In the genomic region with DNA sequence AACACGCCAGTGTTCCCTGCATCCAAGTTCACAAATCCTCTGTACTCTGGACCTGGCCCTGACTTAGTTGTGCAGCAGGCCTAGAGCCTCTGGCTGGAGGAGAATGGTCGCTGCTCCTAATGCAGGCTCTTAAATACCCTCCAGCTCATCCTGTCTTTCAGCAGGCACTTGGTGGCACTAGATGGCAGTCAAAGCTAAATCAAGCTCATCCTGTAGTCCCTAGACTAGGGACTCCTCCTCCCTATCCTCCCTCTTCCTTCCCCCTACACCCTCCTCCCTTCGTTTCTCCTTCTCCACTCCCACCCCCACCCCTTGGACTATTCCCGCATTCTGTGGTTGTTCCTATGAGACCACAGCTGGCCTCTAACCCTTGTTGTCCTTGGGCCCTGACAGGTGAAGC, we compare ENCODE assay signal across 9 cellular contexts. TPM values are rescaled to one million over a fixed set of nuclear protein-coding genes. Genes with fewer than 3 reads are reported as not detected.
DNase-seq lines count a peak whose midpoint lies in the region; ATAC-seq, FAIRE-seq and TF ChIP-seq lines count a peak whose summit lies in the region.
"Had no signal": no experiment of that assay in that cellular context is flagged by ENCODE, and none has a peak within 500 bp of the region (broad histone marks: within the 10 kb centered on the region; RNA-seq: fewer than 3 reads in every experiment).

No MANE protein-coding gene starts in this region.

- FAIRE-seq in D721Med (lab: Jason Lieb, UNC) (no peak), HepG2 (lab: Jason Lieb, UNC) (peak; percentile 21)
- FAIRE-seq: endothelial cell of umbilical vein had no signal

- peak; percentile 67; the same call in 1 of the 2 replicates for TF ChIP-seq RAD21 in HepG2 (CRISPR knock-in tag; IDR thresholded peaks at IDR 0.05)

- DNase-seq in D721Med (ENCODE audit: insufficient read length, low spot score) (peak; percentile 51), LHCN-M2 (ENCODE audit: low read depth) (peak; percentile 4), amniotic epithelial cell (ENCODE audit: low read depth) (peak; percentile 55), HepG2 (ENCODE audit: low spot score) (peak; percentile 63), cerebellar nuclear complex (lab: John Stamatoyannopoulos, UW) (no peak), NCI-H128 (lab: John Stamatoyannopoulos, UW; ENCODE audit: unreplicated experiment) (no peak)
- DNase-seq in activated CD4-positive, CD25-positive, alpha-beta regulatory T cell (lab: John Stamatoyannopoulos, UW), result no peak
- DNase-seq in activated CD4-positive, CD25-positive, alpha-beta regulatory T cell treated with anti-CD3 and anti-CD28 coated beads, Interleukin-2, amount 50 U/mL, for 72 hours, result no peak

- H3K4me2 ChIP-seq in HepG2 (ENCODE audit: low read depth, low read length), result no peak overlapping the region

- H3K9ac ChIP-seq in HepG2 (ENCODE audit: insufficient read depth, low read depth, low read length), result no peak overlapping the region

- H3K4me3 ChIP-seq in HepG2 (replicated peaks in 1 of 3; ENCODE audit: insufficient read depth in 1 of 3, low read depth in 2 of 3, low read length in 3 of 3), result no peak overlapping the region

- no TSS peak for BruUV-seq in HepG2 (replicated peaks; lab: Mats Ljungman, UMichigan)

- H3K79me2 ChIP-seq in HepG2 (ENCODE audit: insufficient read depth, low read length), result no peaks in the 10 kb centered on the region

- intact Hi-C loops in HepG2 (cut with micrococcal nuclease; ENCODE audit: unreplicated experiment), result loop anchor here (2.0 to 10.0 kb wide), 3 partner anchors 371 to 649 kb away; no protein-coding TSS in a partner anchor

- TF ChIP-seq POLR2A in HepG2 (IDR thresholded peaks at IDR 0.05; ENCODE audit: insufficient read depth in 1 of 2, low read depth in 2 of 2, low read length in 2 of 2), result no peak

- H3K27ac ChIP-seq in HepG2 (ENCODE audit: extremely low read length, insufficient read depth, low read length), result no peak overlapping the region

- 8% methylated on average over 2 of the region's 4 CpGs for WGBS in HepG2 (ENCODE audit: low lambda C conversion rate)

- no peaks in the 10 kb centered on the region for H4K20me1 ChIP-seq in HepG2 (ENCODE audit: insufficient read depth, low read length)

- H3K4me1 ChIP-seq in HepG2 (ENCODE audit: insufficient read depth, low read length), result peaks cover 17% of the 10 kb centered on the region

- TF ChIP-seq EP300 in HepG2 (IDR thresholded peaks at IDR 0.05; ENCODE audit: low read depth in 2 of 2, low read length in 2 of 2) (no peak), HepG2 (CRISPR knock-in tag; IDR thresholded peaks at IDR 0.05; ENCODE audit: borderline replicate concordance) (no peak)

- peaks cover 0 to 6% of the 10 kb centered on the region in 2 experiments; a peak in 1 of 5 replicates for H3K27me3 ChIP-seq in HepG2 (ENCODE audit: control insufficient read depth in 1 of 2, insufficient read depth in 2 of 2, low read length in 2 of 2)

- peak; percentile 97 for ATAC-seq in HepG2

- TF ChIP-seq CTCF in D721Med (IDR thresholded peaks at IDR 0.05; ENCODE audit: insufficient read depth, missing control alignments) (peak; percentile 50), HepG2 (CRISPR knock-in tag; IDR thresholded peaks at IDR 0.05) (peak; percentile 86)

- POLR2A ChIA-PET in HepG2 (lab: Yijun Ruan, JAX), result interaction anchor here (0.7 kb wide), 1 partner anchor 41 kb away, joined by 3 read pairs; a partner anchor contains a TSS

- CTCF ChIA-PET in HepG2 (lab: Yijun Ruan, JAX; ENCODE audit: low intra/inter-chr PET ratio, low total read pairs), result interaction anchor here (0.5 to 2.4 kb wide), 4 partner anchors 40 to 633 kb away, joined by 3 to 24 read pairs (median 6); no protein-coding TSS in a partner anchor

- H3K36me3 ChIP-seq in HepG2 (replicated peaks in 1 of 2; ENCODE audit: control insufficient read depth in 1 of 2, insufficient read depth in 2 of 2, low read length in 2 of 2), result no peaks in the 10 kb centered on the region

- no peak overlapping the region for H2AFZ ChIP-seq in HepG2 (ENCODE audit: low read length)

- no peaks in the 10 kb centered on the region for H3K9me3 ChIP-seq in HepG2 (ENCODE audit: low read length)

- in situ Hi-C loops in HepG2 (cut with HindIII; ENCODE audit: extremely low pct_ligation_motif_present, low pct_unique_long_range_greater_than_20kb), result loop anchor here (10.0 to 25.0 kb wide), 2 partner anchors 384 to 631 kb away; no protein-coding TSS in a partner anchor

TF ChIP-seq in HepG2, 621 proteins besides CTCF, POLR2A, EP300 and RAD21 (continues in another document):
- peak; percentile 67 for TF ChIP-seq PCBP2 (optimal IDR thresholded peaks at IDR 0.05; ENCODE audit: low read depth, low read length, poor library complexity, severe bottlenecking)
- TF ChIP-seq ARID2 (CRISPR knock-in tag; IDR thresholded peaks at IDR 0.05; ENCODE audit: borderline replicate concordance), result no peak
- peak; percentile 60; the same call in 1 of the 2 replicates for TF ChIP-seq SMC3 (IDR thresholded peaks at IDR 0.05; ENCODE audit: low read length)
- 0 out of 2 replicates have a peak, but pooled peaks have one; percentile 9 for TF ChIP-seq HNF4A (CRISPR knock-in tag; IDR thresholded peaks at IDR 0.05)
- TF ChIP-seq ERF (CRISPR knock-in tag; IDR thresholded peaks at IDR 0.05), result peak; percentile 33; the same call in 1 of the 2 replicates
- TF ChIP-seq STAG1 (CRISPR knock-in tag; IDR thresholded peaks at IDR 0.05), result peak; percentile 89
- TF ChIP-seq ZNF263 (CRISPR knock-in tag; IDR thresholded peaks at IDR 0.05), result peak; percentile 99
- TF ChIP-seq, protein P1, sequence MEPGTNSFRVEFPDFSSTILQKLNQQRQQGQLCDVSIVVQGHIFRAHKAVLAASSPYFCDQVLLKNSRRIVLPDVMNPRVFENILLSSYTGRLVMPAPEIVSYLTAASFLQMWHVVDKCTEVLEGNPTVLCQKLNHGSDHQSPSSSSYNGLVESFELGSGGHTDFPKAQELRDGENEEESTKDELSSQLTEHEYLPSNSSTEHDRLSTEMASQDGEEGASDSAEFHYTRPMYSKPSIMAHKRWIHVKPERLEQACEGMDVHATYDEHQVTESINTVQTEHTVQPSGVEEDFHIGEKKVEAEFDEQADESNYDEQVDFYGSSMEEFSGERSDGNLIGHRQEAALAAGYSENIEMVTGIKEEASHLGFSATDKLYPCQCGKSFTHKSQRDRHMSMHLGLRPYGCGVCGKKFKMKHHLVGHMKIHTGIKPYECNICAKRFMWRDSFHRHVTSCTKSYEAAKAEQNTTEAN (CRISPR knock-in tag; conservative IDR thresholded peaks at IDR 0.05), result 0 out of 2 replicates have a peak, but pooled peaks have one; percentile 33
- peak; percentile 43 for TF ChIP-seq TEAD3 (CRISPR knock-in tag; optimal IDR thresholded peaks at IDR 0.05; ENCODE audit: borderline replicate concordance)
- TF ChIP-seq, protein P2, sequence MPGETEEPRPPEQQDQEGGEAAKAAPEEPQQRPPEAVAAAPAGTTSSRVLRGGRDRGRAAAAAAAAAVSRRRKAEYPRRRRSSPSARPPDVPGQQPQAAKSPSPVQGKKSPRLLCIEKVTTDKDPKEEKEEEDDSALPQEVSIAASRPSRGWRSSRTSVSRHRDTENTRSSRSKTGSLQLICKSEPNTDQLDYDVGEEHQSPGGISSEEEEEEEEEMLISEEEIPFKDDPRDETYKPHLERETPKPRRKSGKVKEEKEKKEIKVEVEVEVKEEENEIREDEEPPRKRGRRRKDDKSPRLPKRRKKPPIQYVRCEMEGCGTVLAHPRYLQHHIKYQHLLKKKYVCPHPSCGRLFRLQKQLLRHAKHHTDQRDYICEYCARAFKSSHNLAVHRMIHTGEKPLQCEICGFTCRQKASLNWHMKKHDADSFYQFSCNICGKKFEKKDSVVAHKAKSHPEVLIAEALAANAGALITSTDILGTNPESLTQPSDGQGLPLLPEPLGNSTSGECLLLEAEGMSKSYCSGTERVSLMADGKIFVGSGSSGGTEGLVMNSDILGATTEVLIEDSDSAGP (CRISPR knock-in tag; IDR thresholded peaks at IDR 0.05; ENCODE audit: borderline replicate concordance), result no peak
- TF ChIP-seq, protein P3, sequence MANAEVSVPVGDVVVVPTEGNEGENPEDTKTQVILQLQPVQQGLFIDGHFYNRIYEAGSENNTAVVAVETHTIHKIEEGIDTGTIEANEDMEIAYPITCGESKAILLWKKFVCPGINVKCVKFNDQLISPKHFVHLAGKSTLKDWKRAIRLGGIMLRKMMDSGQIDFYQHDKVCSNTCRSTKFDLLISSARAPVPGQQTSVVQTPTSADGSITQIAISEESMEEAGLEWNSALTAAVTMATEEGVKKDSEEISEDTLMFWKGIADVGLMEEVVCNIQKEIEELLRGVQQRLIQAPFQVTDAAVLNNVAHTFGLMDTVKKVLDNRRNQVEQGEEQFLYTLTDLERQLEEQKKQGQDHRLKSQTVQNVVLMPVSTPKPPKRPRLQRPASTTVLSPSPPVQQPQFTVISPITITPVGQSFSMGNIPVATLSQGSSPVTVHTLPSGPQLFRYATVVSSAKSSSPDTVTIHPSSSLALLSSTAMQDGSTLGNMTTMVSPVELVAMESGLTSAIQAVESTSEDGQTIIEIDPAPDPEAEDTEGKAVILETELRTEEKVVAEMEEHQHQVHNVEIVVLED (CRISPR knock-in tag; IDR thresholded peaks at IDR 0.05; ENCODE audit: borderline replicate concordance), result no peak

RNA-seq across cellular contexts. Expression of a gene that starts 41.5 kb away (rescaled TPM):
- 22.6 and 23.2 TPM in 2 replicates for total RNA-seq in LHCN-M2 (2014; rRNA removed)
- polyA plus RNA-seq in LHCN-M2 (2012), result 6.4 TPM
- 36.1 and 51.6 TPM in 2 replicates for total RNA-seq in HepG2 (2016; rRNA removed; fragmentation: Illumina TruSeq; extraction: Trizol)
- 12.0 and 14.3 TPM in 2 replicates for total RNA-seq in HepG2 (2016; cell fraction: cytosol; rRNA removed; fragmentation: Illumina TruSeq; extraction: Trizol; ENCODE audit: low read depth)
- total RNA-seq in HepG2 (2016; cell fraction: insoluble cytoplasmic fraction; rRNA removed; fragmentation: Illumina TruSeq; extraction: Trizol), result 32.8 and 45.8 TPM in 2 replicates
- total RNA-seq in HepG2 (2016; cell fraction: membrane; rRNA removed; fragmentation: Illumina TruSeq; extraction: Trizol), result 9.2 and 11.7 TPM in 2 replicates
- total RNA-seq in HepG2 (2016; cell fraction: nucleus; rRNA removed; fragmentation: Illumina TruSeq; extraction: Trizol), result 34.1 and 35.4 TPM in 2 replicates
- polyA plus RNA-seq in HepG2 (2011; rRNA removed), result 14.4 and 16.3 TPM in 2 replicates
- 6.7 and 8.5 TPM in 2 replicates for polyA plus RNA-seq in HepG2 (2011; cell fraction: cytosol; rRNA removed)
- 20.7 and 23.7 TPM in 2 replicates for polyA plus RNA-seq in HepG2 (2011; cell fraction: nucleus; rRNA removed)
- 13.2 and 25.7 TPM in 2 replicates for polyA plus RNA-seq in HepG2 (2012)
- polyA plus RNA-seq in HepG2 (2016; cell fraction: cytosol; fragmentation: Illumina TruSeq; extraction: Trizol; ENCODE audit: low read depth), result 0.38 and 0.40 TPM in 2 replicates
- polyA plus RNA-seq in HepG2 (2016; cell fraction: insoluble cytoplasmic fraction; fragmentation: Illumina TruSeq; extraction: Trizol; ENCODE audit: low read depth), result 13.0 and 15.2 TPM in 2 replicates
- polyA plus RNA-seq in HepG2 (2016; cell fraction: membrane; fragmentation: Illumina TruSeq; extraction: Trizol; ENCODE audit: low read depth), result 1.4 and 1.5 TPM in 2 replicates
- polyA plus RNA-seq in HepG2 (2016; cell fraction: nucleus; fragmentation: Illumina TruSeq; extraction: Trizol; ENCODE audit: insufficient read depth, low read depth), result 23.5 and 24.6 TPM in 2 replicates
- polyA minus RNA-seq in HepG2 (2011; rRNA and poly(A)+ RNA removed; ENCODE audit: low replicate concordance), result 22.9 and 26.2 TPM in 2 replicates
- polyA minus RNA-seq in HepG2 (2011; cell fraction: cytosol; rRNA and poly(A)+ RNA removed), result 29.8 and 33.5 TPM in 2 replicates
- 54.3 and 66.4 TPM in 2 replicates for polyA minus RNA-seq in HepG2 (2011; cell fraction: nucleus; rRNA and poly(A)+ RNA removed)

Comparison
In these comparisons a context has a peak if more than half of its experiments do, and no peak if none do; other contexts are left out.
1. DNase-seq: peak in D721Med (single experiment), LHCN-M2 (single experiment), amniotic epithelial cell (single experiment) and HepG2 (single experiment); none in activated CD4-positive, CD25-positive, alpha-beta regulatory T cell (0 of 4), cerebellar nuclear complex (0 of 2), NCI-H128 (single experiment) and activated CD4-positive, CD25-positive, alpha-beta regulatory T cell treated with anti-CD3 and anti-CD28 coated beads, Interleukin-2, amount 50 U/mL, for 72 hours (single experiment).